Comparison of ENCODE assay signal across 1 cellular context in the genomic region with DNA sequence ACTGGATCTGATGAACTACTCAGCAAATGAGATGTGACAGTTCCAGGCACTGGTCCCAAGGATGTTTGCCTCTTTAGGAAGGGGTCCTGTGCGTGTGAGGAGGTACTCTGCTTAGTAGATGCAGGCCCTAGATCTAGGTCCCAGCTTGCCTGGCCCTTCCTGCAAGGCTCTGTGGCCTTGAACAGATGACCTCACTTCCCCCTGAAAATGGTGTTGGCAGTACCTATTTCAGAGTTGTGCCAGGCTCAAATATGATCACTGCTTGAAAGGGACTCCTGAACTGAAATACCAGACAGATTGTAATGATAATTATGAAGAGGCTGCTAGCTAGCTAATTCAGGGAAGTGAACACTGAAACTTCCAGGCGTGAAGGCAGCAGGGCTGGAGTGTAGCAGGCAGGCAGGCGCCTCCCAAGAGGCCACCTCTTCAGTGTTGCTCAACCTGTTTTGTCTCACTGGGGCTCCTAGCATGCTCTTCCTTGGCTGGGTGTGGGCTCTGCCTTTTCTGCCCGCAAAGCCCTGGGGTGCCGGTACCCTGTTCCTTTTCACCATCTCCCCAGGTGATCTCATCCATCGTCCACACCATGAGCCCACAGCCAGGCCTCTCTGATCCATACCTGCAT.
TF ChIP-seq lines count a peak whose summit lies in the region.

No MANE protein-coding gene starts in this region.

TF ChIP-seq in GM23338, 12 proteins besides CTCF, POLR2A, EP300 and RAD21 (continued from another document):
- TF ChIP-seq, protein P1, sequence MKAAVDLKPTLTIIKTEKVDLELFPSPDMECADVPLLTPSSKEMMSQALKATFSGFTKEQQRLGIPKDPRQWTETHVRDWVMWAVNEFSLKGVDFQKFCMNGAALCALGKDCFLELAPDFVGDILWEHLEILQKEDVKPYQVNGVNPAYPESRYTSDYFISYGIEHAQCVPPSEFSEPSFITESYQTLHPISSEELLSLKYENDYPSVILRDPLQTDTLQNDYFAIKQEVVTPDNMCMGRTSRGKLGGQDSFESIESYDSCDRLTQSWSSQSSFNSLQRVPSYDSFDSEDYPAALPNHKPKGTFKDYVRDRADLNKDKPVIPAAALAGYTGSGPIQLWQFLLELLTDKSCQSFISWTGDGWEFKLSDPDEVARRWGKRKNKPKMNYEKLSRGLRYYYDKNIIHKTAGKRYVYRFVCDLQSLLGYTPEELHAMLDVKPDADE (IDR thresholded peaks at IDR 0.05): no peak
- TF ChIP-seq POLR2AphosphoS5 (IDR thresholded peaks at IDR 0.05; ENCODE audit: low read depth): no peak
- no peak for TF ChIP-seq REST (IDR thresholded peaks at IDR 0.05; ENCODE audit: unreplicated experiment)
